In the genomic region with DNA sequence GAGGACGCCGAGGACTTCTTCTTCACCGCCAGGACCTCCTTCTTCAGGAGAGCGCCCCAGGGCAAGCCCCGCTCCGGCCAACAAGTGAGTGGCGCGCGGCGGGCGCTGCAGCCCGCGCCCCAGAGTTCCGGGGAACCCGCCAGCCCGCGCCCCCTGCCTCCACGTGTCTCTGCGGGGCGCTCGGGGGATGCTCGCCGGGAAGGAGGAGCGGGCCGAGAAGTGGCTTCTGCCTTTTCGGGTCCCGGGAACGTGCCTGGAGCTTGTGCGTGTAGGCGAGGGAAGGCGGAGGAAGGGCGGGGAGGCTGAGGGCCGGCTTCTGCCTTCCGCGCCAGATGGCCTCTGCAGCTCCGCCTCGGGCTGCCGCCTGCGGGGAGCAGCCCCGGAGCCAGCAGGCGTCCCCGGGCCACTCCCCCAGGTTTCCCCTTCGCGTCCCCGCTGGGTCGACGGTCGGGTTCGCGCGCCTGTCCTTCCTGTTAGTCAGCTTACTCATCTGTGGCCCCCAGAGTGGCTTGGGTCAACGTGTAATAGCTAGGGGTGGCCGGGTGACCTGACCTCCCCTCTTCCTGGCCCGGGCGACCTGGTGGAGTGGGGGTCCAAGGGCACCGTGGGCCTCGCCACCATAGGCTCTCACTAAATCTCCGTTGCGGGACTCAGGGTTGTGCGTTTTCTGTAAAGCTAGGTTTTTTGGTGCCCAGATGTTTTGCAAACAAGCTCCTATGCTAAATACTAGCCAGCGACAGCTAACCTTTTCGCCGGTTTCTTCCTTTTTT, we compare ENCODE assay signal across 1 cellular context.
TF ChIP-seq lines count a peak whose summit lies in the region.

No MANE protein-coding gene starts in this region.

TF ChIP-seq in HepG2, 621 proteins besides CTCF, POLR2A, EP300 and RAD21 (continued from another document and continues in another):
- TF ChIP-seq, protein P1, sequence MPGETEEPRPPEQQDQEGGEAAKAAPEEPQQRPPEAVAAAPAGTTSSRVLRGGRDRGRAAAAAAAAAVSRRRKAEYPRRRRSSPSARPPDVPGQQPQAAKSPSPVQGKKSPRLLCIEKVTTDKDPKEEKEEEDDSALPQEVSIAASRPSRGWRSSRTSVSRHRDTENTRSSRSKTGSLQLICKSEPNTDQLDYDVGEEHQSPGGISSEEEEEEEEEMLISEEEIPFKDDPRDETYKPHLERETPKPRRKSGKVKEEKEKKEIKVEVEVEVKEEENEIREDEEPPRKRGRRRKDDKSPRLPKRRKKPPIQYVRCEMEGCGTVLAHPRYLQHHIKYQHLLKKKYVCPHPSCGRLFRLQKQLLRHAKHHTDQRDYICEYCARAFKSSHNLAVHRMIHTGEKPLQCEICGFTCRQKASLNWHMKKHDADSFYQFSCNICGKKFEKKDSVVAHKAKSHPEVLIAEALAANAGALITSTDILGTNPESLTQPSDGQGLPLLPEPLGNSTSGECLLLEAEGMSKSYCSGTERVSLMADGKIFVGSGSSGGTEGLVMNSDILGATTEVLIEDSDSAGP (CRISPR knock-in tag; IDR thresholded peaks at IDR 0.05; ENCODE audit: borderline replicate concordance) = peak; percentile 71; the same call in 1 of the 2 replicates
- peak; percentile 54 for TF ChIP-seq HNRNPLL (IDR thresholded peaks at IDR 0.05; ENCODE audit: low read depth, low read length, poor library complexity, severe bottlenecking)
- TF ChIP-seq, protein P2, sequence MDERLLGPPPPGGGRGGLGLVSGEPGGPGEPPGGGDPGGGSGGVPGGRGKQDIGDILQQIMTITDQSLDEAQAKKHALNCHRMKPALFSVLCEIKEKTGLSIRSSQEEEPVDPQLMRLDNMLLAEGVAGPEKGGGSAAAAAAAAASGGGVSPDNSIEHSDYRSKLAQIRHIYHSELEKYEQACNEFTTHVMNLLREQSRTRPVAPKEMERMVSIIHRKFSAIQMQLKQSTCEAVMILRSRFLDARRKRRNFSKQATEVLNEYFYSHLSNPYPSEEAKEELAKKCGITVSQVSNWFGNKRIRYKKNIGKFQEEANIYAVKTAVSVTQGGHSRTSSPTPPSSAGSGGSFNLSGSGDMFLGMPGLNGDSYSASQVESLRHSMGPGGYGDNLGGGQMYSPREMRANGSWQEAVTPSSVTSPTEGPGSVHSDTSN (CRISPR knock-in tag; IDR thresholded peaks at IDR 0.05) = no peak
- TF ChIP-seq ONECUT2 (CRISPR knock-in tag; IDR thresholded peaks at IDR 0.05) = no peak
- TF ChIP-seq ERF (CRISPR knock-in tag; IDR thresholded peaks at IDR 0.05) = peak; percentile 43; the same call in 1 of the 2 replicates
- no peak for TF ChIP-seq NR1H2 (CRISPR knock-in tag; IDR thresholded peaks at IDR 0.05; ENCODE audit: borderline replicate concordance, low read depth)
- no peak for TF ChIP-seq AKAP8 (CRISPR knock-in tag; IDR thresholded peaks at IDR 0.05)
- no peak for TF ChIP-seq ZSCAN12 (CRISPR knock-in tag; IDR thresholded peaks at IDR 0.05)
- TF ChIP-seq DMAP1 (CRISPR knock-in tag; IDR thresholded peaks at IDR 0.05) = peak; percentile 72
- peak; percentile 34 for TF ChIP-seq TEAD3 (CRISPR knock-in tag; optimal IDR thresholded peaks at IDR 0.05; ENCODE audit: borderline replicate concordance)
- no peak for TF ChIP-seq RFX3 (CRISPR knock-in tag; IDR thresholded peaks at IDR 0.05)
- no peak for TF ChIP-seq FOXM1 (CRISPR knock-in tag; IDR thresholded peaks at IDR 0.05)
- TF ChIP-seq, protein P3, sequence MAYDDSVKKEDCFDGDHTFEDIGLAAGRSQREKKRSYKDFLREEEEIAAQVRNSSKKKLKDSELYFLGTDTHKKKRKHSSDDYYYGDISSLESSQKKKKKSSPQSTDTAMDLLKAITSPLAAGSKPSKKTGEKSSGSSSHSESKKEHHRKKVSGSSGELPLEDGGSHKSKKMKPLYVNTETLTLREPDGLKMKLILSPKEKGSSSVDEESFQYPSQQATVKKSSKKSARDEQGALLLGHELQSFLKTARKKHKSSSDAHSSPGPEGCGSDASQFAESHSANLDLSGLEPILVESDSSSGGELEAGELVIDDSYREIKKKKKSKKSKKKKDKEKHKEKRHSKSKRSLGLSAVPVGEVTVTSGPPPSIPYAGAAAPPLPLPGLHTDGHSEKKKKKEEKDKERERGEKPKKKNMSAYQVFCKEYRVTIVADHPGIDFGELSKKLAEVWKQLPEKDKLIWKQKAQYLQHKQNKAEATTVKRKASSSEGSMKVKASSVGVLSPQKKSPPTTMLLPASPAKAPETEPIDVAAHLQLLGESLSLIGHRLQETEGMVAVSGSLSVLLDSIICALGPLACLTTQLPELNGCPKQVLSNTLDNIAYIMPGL (CRISPR knock-in tag; IDR thresholded peaks at IDR 0.05; ENCODE audit: borderline replicate concordance in 1 of 2, low read depth in 1 of 2) = peak; percentile 63 to 86; a peak in 3 of 4 replicates
- TF ChIP-seq, protein P4, sequence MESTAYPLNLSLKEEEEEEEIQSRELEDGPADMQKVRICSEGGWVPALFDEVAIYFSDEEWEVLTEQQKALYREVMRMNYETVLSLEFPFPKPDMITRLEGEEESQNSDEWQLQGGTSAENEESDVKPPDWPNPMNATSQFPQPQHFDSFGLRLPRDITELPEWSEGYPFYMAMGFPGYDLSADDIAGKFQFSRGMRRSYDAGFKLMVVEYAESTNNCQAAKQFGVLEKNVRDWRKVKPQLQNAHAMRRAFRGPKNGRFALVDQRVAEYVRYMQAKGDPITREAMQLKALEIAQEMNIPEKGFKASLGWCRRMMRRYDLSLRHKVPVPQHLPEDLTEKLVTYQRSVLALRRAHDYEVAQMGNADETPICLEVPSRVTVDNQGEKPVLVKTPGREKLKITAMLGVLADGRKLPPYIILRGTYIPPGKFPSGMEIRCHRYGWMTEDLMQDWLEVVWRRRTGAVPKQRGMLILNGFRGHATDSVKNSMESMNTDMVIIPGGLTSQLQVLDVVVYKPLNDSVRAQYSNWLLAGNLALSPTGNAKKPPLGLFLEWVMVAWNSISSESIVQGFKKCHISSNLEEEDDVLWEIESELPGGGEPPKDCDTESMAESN (CRISPR knock-in tag; conservative IDR thresholded peaks at IDR 0.05) = peak; percentile 45; the same call in 1 of the 2 replicates
- TF ChIP-seq ZNF136 (CRISPR knock-in tag; IDR thresholded peaks at IDR 0.05; ENCODE audit: low read depth) = 0 out of 2 replicates have a peak, but pooled peaks have one; percentile 33
- peak; percentile 22; the same call in 1 of the 2 replicates for TF ChIP-seq SP5 (CRISPR knock-in tag; IDR thresholded peaks at IDR 0.05; ENCODE audit: borderline replicate concordance, low read depth)
- TF ChIP-seq ZNF367 (CRISPR knock-in tag; IDR thresholded peaks at IDR 0.05; ENCODE audit: borderline replicate concordance) = peak; percentile 58; the same call in 1 of the 2 replicates
- 0 out of 2 replicates have a peak, but pooled peaks have one; percentile 52 for TF ChIP-seq ZNF264 (CRISPR knock-in tag; IDR thresholded peaks at IDR 0.05)
- TF ChIP-seq ZNF556 (CRISPR knock-in tag; IDR thresholded peaks at IDR 0.05; ENCODE audit: borderline replicate concordance) = 0 out of 2 replicates have a peak, but pooled peaks have one; percentile 43
- 0 out of 2 replicates have a peak, but pooled peaks have one; percentile 22 for TF ChIP-seq KLF12 (CRISPR knock-in tag; IDR thresholded peaks at IDR 0.05; ENCODE audit: borderline replicate concordance)
- TF ChIP-seq ZNF124 (CRISPR knock-in tag; IDR thresholded peaks at IDR 0.05) = no peak
- no peak for TF ChIP-seq RBM39 (IDR thresholded peaks at IDR 0.05; ENCODE audit: low read depth, low read length, poor library complexity, severe bottlenecking)
- TF ChIP-seq KLF13 (CRISPR knock-in tag; IDR thresholded peaks at IDR 0.05) = no peak
- 0 out of 2 replicates have a peak, but pooled peaks have one; percentile 12 for TF ChIP-seq ZFP62 (CRISPR knock-in tag; IDR thresholded peaks at IDR 0.05)
- TF ChIP-seq HNRNPH1 (optimal IDR thresholded peaks at IDR 0.05; ENCODE audit: low read depth, low read length) = no peak
- peak; percentile 67 for TF ChIP-seq SALL1 (CRISPR knock-in tag; IDR thresholded peaks at IDR 0.05)
- no peak for TF ChIP-seq HCFC1 (IDR thresholded peaks at IDR 0.05; ENCODE audit: low read depth, low read length)
- TF ChIP-seq FOXK2 (IDR thresholded peaks at IDR 0.05) = no peak
- TF ChIP-seq, protein P5, sequence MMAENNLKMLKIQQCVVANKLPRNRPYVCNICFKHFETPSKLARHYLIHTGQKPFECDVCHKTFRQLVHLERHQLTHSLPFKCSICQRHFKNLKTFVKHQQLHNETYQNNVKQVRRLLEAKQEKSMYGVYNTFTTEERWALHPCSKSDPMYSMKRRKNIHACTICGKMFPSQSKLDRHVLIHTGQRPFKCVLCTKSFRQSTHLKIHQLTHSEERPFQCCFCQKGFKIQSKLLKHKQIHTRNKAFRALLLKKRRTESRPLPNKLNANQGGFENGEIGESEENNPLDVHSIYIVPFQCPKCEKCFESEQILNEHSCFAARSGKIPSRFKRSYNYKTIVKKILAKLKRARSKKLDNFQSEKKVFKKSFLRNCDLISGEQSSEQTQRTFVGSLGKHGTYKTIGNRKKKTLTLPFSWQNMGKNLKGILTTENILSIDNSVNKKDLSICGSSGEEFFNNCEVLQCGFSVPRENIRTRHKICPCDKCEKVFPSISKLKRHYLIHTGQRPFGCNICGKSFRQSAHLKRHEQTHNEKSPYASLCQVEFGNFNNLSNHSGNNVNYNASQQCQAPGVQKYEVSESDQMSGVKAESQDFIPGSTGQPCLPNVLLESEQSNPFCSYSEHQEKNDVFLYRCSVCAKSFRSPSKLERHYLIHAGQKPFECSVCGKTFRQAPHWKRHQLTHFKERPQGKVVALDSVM (CRISPR knock-in tag; IDR thresholded peaks at IDR 0.05) = no peak
- TF ChIP-seq, protein P6, sequence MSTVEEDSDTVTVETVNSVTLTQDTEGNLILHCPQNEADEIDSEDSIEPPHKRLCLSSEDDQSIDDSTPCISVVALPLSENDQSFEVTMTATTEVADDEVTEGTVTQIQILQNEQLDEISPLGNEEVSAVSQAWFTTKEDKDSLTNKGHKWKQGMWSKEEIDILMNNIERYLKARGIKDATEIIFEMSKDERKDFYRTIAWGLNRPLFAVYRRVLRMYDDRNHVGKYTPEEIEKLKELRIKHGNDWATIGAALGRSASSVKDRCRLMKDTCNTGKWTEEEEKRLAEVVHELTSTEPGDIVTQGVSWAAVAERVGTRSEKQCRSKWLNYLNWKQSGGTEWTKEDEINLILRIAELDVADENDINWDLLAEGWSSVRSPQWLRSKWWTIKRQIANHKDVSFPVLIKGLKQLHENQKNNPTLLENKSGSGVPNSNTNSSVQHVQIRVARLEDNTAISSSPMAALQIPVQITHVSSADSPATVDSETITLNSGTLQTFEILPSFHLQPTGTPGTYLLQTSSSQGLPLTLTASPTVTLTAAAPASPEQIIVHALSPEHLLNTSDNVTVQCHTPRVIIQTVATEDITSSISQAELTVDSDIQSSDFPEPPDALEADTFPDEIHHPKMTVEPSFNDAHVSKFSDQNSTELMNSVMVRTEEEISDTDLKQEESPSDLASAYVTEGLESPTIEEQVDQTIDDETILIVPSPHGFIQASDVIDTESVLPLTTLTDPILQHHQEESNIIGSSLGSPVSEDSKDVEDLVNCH (CRISPR knock-in tag; IDR thresholded peaks at IDR 0.05) = no peak
- TF ChIP-seq, protein P7, sequence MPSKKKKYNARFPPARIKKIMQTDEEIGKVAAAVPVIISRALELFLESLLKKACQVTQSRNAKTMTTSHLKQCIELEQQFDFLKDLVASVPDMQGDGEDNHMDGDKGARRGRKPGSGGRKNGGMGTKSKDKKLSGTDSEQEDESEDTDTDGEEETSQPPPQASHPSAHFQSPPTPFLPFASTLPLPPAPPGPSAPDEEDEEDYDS (CRISPR knock-in tag; IDR thresholded peaks at IDR 0.05) = no peak
- no peak for TF ChIP-seq DNMT1 (CRISPR knock-in tag; IDR thresholded peaks at IDR 0.05)
- no peak for TF ChIP-seq ZNF607 (CRISPR knock-in tag; IDR thresholded peaks at IDR 0.05; ENCODE audit: borderline replicate concordance)
- peak; percentile 49; the same call in 2 of the 3 replicates for TF ChIP-seq MXI1 (IDR thresholded peaks at IDR 0.05; ENCODE audit: borderline replicate concordance, low read depth, low read length)
- TF ChIP-seq ZC3H13 (CRISPR knock-in tag; IDR thresholded peaks at IDR 0.05) = 0 out of 2 replicates have a peak, but pooled peaks have one; percentile 3
- TF ChIP-seq SAP130 (CRISPR knock-in tag; IDR thresholded peaks at IDR 0.05; ENCODE audit: low read depth) = peak; percentile 71
- peak; percentile 55 for TF ChIP-seq ATF7-NPFF (CRISPR knock-in tag; IDR thresholded peaks at IDR 0.05; ENCODE audit: low read depth)
- TF ChIP-seq, protein P8, sequence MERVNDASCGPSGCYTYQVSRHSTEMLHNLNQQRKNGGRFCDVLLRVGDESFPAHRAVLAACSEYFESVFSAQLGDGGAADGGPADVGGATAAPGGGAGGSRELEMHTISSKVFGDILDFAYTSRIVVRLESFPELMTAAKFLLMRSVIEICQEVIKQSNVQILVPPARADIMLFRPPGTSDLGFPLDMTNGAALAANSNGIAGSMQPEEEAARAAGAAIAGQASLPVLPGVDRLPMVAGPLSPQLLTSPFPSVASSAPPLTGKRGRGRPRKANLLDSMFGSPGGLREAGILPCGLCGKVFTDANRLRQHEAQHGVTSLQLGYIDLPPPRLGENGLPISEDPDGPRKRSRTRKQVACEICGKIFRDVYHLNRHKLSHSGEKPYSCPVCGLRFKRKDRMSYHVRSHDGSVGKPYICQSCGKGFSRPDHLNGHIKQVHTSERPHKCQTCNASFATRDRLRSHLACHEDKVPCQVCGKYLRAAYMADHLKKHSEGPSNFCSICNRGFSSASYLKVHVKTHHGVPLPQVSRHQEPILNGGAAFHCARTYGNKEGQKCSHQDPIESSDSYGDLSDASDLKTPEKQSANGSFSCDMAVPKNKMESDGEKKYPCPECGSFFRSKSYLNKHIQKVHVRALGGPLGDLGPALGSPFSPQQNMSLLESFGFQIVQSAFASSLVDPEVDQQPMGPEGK (CRISPR knock-in tag; IDR thresholded peaks at IDR 0.05) = peak; percentile 57
- TF ChIP-seq, protein P9, sequence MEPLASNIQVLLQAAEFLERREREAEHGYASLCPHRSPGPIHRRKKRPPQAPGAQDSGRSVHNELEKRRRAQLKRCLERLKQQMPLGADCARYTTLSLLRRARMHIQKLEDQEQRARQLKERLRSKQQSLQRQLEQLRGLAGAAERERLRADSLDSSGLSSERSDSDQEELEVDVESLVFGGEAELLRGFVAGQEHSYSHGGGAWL (CRISPR knock-in tag; IDR thresholded peaks at IDR 0.05) = peak; percentile 66; the same call in 1 of the 2 replicates
- 0 out of 2 replicates have a peak, but pooled peaks have one; percentile 24 for TF ChIP-seq ZNF629 (CRISPR knock-in tag; conservative IDR thresholded peaks at IDR 0.05)
- no peak for TF ChIP-seq DPF2 (CRISPR knock-in tag; IDR thresholded peaks at IDR 0.05; ENCODE audit: borderline replicate concordance, low read depth)
- TF ChIP-seq ZBTB42 (CRISPR knock-in tag; IDR thresholded peaks at IDR 0.05) = 0 out of 2 replicates have a peak, but pooled peaks have one; percentile 25
- TF ChIP-seq, protein P10, sequence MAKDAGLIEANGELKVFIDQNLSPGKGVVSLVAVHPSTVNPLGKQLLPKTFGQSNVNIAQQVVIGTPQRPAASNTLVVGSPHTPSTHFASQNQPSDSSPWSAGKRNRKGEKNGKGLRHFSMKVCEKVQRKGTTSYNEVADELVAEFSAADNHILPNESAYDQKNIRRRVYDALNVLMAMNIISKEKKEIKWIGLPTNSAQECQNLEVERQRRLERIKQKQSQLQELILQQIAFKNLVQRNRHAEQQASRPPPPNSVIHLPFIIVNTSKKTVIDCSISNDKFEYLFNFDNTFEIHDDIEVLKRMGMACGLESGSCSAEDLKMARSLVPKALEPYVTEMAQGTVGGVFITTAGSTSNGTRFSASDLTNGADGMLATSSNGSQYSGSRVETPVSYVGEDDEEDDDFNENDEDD (CRISPR knock-in tag; IDR thresholded peaks at IDR 0.05; ENCODE audit: borderline replicate concordance) = no peak
- no peak for TF ChIP-seq RAD51 (IDR thresholded peaks at IDR 0.05; ENCODE audit: borderline replicate concordance)
- 0 out of 2 replicates have a peak, but pooled peaks have one; percentile 34 for TF ChIP-seq SMAD1 (CRISPR knock-in tag; IDR thresholded peaks at IDR 0.05; ENCODE audit: borderline replicate concordance, low read depth)
- no peak for TF ChIP-seq ZNF678 (CRISPR knock-in tag; IDR thresholded peaks at IDR 0.05)
